Comparison of ENCODE assay signal across 18 cellular contexts in genomic region chr18:65336411-65336810, GRCh38.
DNase-seq lines count a peak whose midpoint lies in the region; ATAC-seq lines count a peak whose summit lies in the region.
"Had no signal": no experiment of that assay in that cellular context is flagged by ENCODE, and none has a peak within 500 bp of the region (broad histone marks: within the 10 kb centered on the region; RNA-seq: fewer than 3 reads in every experiment).

No MANE protein-coding gene starts in this region.

- DNase-seq in NCI-H2227 (lab: John Stamatoyannopoulos, UW; ENCODE audit: unreplicated experiment): peak; percentile 19
- DNase-seq in NCI-H2227 treated with DMSO at 0.1 percent for 48 hours (lab: John Stamatoyannopoulos, UW): no peak
- DNase-seq in NCI-H128 (lab: John Stamatoyannopoulos, UW; ENCODE audit: unreplicated experiment): peak; percentile 32
- DNase-seq in NCI-H510A (lab: John Stamatoyannopoulos, UW): peak; percentile 38
- DNase-seq in GOT3 (lab: John Stamatoyannopoulos, UW): no peak
- DNase-seq: ACHN; BE2C; C1 segment of cervical spinal cord; CD4-positive, CD25-positive, alpha-beta regulatory T cell; CD8-positive, alpha-beta memory T cell; COR-L47; DMS 273 treated with DMSO at 0.1 percent for 48 hours; DND-41; GM23248; H7; HFFc6 had no signal

- no peak for ATAC-seq in GM21381 (IDR thresholded peaks at IDR 0.05; ENCODE audit: unreplicated experiment)
- ATAC-seq: HCT116 had no signal

Comparison
In these comparisons a context has a peak if more than half of its experiments do, and no peak if none do; other contexts are left out.
1. DNase-seq: peak in NCI-H2227 (single experiment), NCI-H128 (single experiment) and NCI-H510A (single experiment); none in NCI-H2227 treated with DMSO at 0.1 percent for 48 hours (single experiment) and GOT3 (single experiment).